31 cellular contexts compared by ENCODE assay signal in genomic region chr10:13942030-13942429, GRCh38.
A peak's percentile ranks its signal among the peaks of the same experiment; 100 is the strongest.
DNase-seq lines count a peak whose midpoint lies in the region; ATAC-seq lines count a peak whose summit lies in the region.
"Had no signal": no experiment of that assay in that cellular context is flagged by ENCODE, and none has a peak within 500 bp of the region (broad histone marks: within the 10 kb centered on the region; RNA-seq: fewer than 3 reads in every experiment).

No MANE protein-coding gene starts in this region.

- no peaks in the 10 kb centered on the region for H3K36me3 ChIP-seq in neuronal stem cell (replicated peaks in 1 of 2; ENCODE audit: control insufficient read depth in 2 of 2, insufficient read depth in 2 of 2, low read length in 2 of 2)
- H3K36me3 ChIP-seq: BE2C, gastroesophageal sphincter, ovary, upper lobe of right lung had no signal

- H3K4me3 Mint-ChIP-seq in activated T-cell treated with anti-CD3 and anti-CD28 coated beads, Interleukin-2, amount 50 U/mL, for 72 hours, result no peak overlapping the region
- H3K4me3 Mint-ChIP-seq: activated CD8-positive, alpha-beta memory T cell treated with anti-CD3 and anti-CD28 coated beads, Interleukin-2, amount 10 ng/mL, durations not matched to agents 7 days and 5 days; CD8-positive, alpha-beta memory T cell; GM23338; nephron progenitor cell; T-helper 1 cell treated with Interleukin-12 subunit alpha and Interleukin-12 subunit beta and Interleukin-4 antibody, amounts not matched to agents 30 μg/mL and 1 μg/mL, for 36 hours had no signal

- no peak overlapping the region for H3K4me2 ChIP-seq in neuronal stem cell (ENCODE audit: insufficient read depth, low read length, poor library complexity, severe bottlenecking)
- H3K4me2 ChIP-seq: GM23338, hepatocyte had no signal

- H2BK120ac ChIP-seq in neuronal stem cell (ENCODE audit: low read depth, low read length), result no peak overlapping the region

- H3K27ac Mint-ChIP-seq in activated T-cell treated with anti-CD3 and anti-CD28 coated beads, Interleukin-2, amount 50 U/mL, for 72 hours, result no peak overlapping the region
- H3K27ac Mint-ChIP-seq: activated CD8-positive, alpha-beta memory T cell treated with anti-CD3 and anti-CD28 coated beads, Interleukin-2, amount 10 ng/mL, durations not matched to agents 7 days and 5 days; CD8-positive, alpha-beta memory T cell; GM23338; nephron progenitor cell; T-helper 1 cell treated with Interleukin-12 subunit alpha and Interleukin-12 subunit beta and Interleukin-4 antibody, amounts not matched to agents 30 μg/mL and 1 μg/mL, for 36 hours had no signal

- H3K18ac ChIP-seq in neuronal stem cell (ENCODE audit: low read length), result peak overlapping the region; percentile 38

- H2BK5ac ChIP-seq in neuronal stem cell (ENCODE audit: low read length), result no peak overlapping the region

- no peak overlapping the region for H2BK12ac ChIP-seq in neuronal stem cell (ENCODE audit: low read length)

- peak; percentile 23 to 36 for ATAC-seq in activated T-cell treated with anti-CD3 and anti-CD28 coated beads, Interleukin-2, amount 50 U/mL, for 72 hours (replicated peaks in 1 of 2)
- peak; percentile 47 for ATAC-seq in GM18870 (IDR thresholded peaks at IDR 0.05; ENCODE audit: unreplicated experiment)
- ATAC-seq in HG03442 (IDR thresholded peaks at IDR 0.05; ENCODE audit: unreplicated experiment), result peak; percentile 63
- ATAC-seq: activated CD8-positive, alpha-beta memory T cell treated with anti-CD3 and anti-CD28 coated beads, Interleukin-2, amount 10 ng/mL, durations not matched to agents 7 days and 5 days; body of pancreas; gastroesophageal sphincter; GM23338; left cardiac atrium; upper lobe of right lung had no signal

- peaks cover 0 to 2% (median 0%) of the 10 kb centered on the region in 3 experiments for H3K27me3 ChIP-seq in neuronal stem cell (ENCODE audit: control insufficient read depth in 3 of 3, insufficient read depth in 3 of 3, low read depth in 1 of 3, low read length in 3 of 3)
- H3K27me3 ChIP-seq: BE2C, body of pancreas, gastroesophageal sphincter, hepatocyte, ovary, upper lobe of right lung had no signal

- H3K23ac ChIP-seq in neuronal stem cell (ENCODE audit: low read depth, low read length, poor library complexity), result no peak overlapping the region

- H3K4ac ChIP-seq in neuronal stem cell (ENCODE audit: low read length), result no peak overlapping the region

- WGBS in neuronal stem cell (ENCODE audit: extremely low coverage in 2 of 2, insufficient read length in 2 of 2, insufficient replicate concordance in 1 of 2), 2 donors, result no CpG with 5 or more reads among the region's 5 CpGs

- DNase-seq in activated T-cell treated with anti-CD3 and anti-CD28 coated beads, Interleukin-2, amount 50 U/mL, for 72 hours, result peak in 1 of 2 donors; percentile 6
- DNase-seq in activated T-cell treated with anti-CD3 and anti-CD28 coated beads for 4 hours (no peak), neuronal stem cell (ENCODE audit: low spot score) (no peak), NCI-H524 (lab: John Stamatoyannopoulos, UW) (no peak), epidermal melanocyte (ENCODE audit: insufficient read length, low spot score) (no peak), activated gamma-delta T cell (lab: John Stamatoyannopoulos, UW) (no peak)
- DNase-seq: ACHN; activated CD4-positive, CD25-positive, alpha-beta regulatory T cell treated with anti-CD3 and anti-CD28 coated beads, Interleukin-2, amount 50 U/mL, for 72 hours; activated CD8-positive, alpha-beta memory T cell treated with anti-CD3 and anti-CD28 coated beads, Interleukin-2, amount 10 ng/mL, durations not matched to agents 7 days and 5 days; BE2C; body of pancreas; CD8-positive, alpha-beta memory T cell; DMS153; KG1; left cardiac atrium; mammary epithelial cell; MM.1S; NCI-H1417; NCI-H2081; NCI-H774; nephron progenitor cell; ovary; upper lobe of right lung had no signal

- H3K36me3 Mint-ChIP-seq in activated T-cell treated with anti-CD3 and anti-CD28 coated beads, Interleukin-2, amount 50 U/mL, for 72 hours (ENCODE audit: insufficient read depth in 2 of 2), result no peaks in the 10 kb centered on the region
- H3K36me3 Mint-ChIP-seq: activated CD8-positive, alpha-beta memory T cell treated with anti-CD3 and anti-CD28 coated beads, Interleukin-2, amount 10 ng/mL, durations not matched to agents 7 days and 5 days had no signal

- peaks cover 10 to 12% of the 10 kb centered on the region in 2 donors for H3K4me1 ChIP-seq in neuronal stem cell (ENCODE audit: control insufficient read depth in 2 of 2, insufficient read depth in 1 of 2, low read depth in 1 of 2, low read length in 2 of 2)
- H3K4me1 ChIP-seq: BE2C had no signal

- H3K9me3 Mint-ChIP-seq in activated T-cell treated with anti-CD3 and anti-CD28 coated beads, Interleukin-2, amount 50 U/mL, for 72 hours, result peaks cover 1 to 2% of the 10 kb centered on the region in 2 donors
- H3K9me3 Mint-ChIP-seq: GM23338 had no signal

- H2AFZ ChIP-seq in neuronal stem cell (ENCODE audit: low read length), result no peak overlapping the region
- H2AFZ ChIP-seq: GM23338, hepatocyte had no signal

- H4K91ac ChIP-seq in neuronal stem cell (ENCODE audit: low read depth, low read length, poor library complexity), result no peak overlapping the region

- no peak overlapping the region for H3K14ac ChIP-seq in neuronal stem cell (ENCODE audit: low read length)

- H3K79me1 ChIP-seq in neuronal stem cell (ENCODE audit: low read depth, low read length), result no peaks in the 10 kb centered on the region

- H3K27me3 Mint-ChIP-seq in activated T-cell treated with anti-CD3 and anti-CD28 coated beads, Interleukin-2, amount 50 U/mL, for 72 hours (ENCODE audit: low read depth), result no peaks in the 10 kb centered on the region

- H3K4me3 ChIP-seq in neuronal stem cell (ENCODE audit: low read length in 2 of 2), result no peak overlapping the region
- H3K4me3 ChIP-seq: body of pancreas, gastroesophageal sphincter, GM23338, hepatocyte, ovary, SK-N-MC, skin epidermis, upper lobe of right lung had no signal

- no peak overlapping the region for H3K27ac ChIP-seq in neuronal stem cell (replicated peaks; ENCODE audit: low read length)
- H3K27ac ChIP-seq: body of pancreas, gastroesophageal sphincter, hepatocyte, ovary, SK-N-MC, skin epidermis, upper lobe of right lung had no signal

- H3K9ac ChIP-seq in neuronal stem cell (ENCODE audit: low read depth, low read length, poor library complexity), result no peak overlapping the region

- H2BK15ac ChIP-seq in neuronal stem cell (ENCODE audit: low read length), result no peak overlapping the region

- H4K8ac ChIP-seq in neuronal stem cell (ENCODE audit: low read depth, low read length), result no peak overlapping the region

- H2AK5ac ChIP-seq in neuronal stem cell (ENCODE audit: low read depth, low read length), result no peak overlapping the region

- peaks cover 17% of the 10 kb centered on the region for H3K4me1 Mint-ChIP-seq in activated T-cell treated with anti-CD3 and anti-CD28 coated beads, Interleukin-2, amount 50 U/mL, for 72 hours (ENCODE audit: low read depth)
- H3K4me1 Mint-ChIP-seq: activated CD8-positive, alpha-beta memory T cell treated with anti-CD3 and anti-CD28 coated beads, Interleukin-2, amount 10 ng/mL, durations not matched to agents 7 days and 5 days; CD8-positive, alpha-beta memory T cell had no signal

- H3K9me3 ChIP-seq in neuronal stem cell (replicated peaks in 1 of 2; ENCODE audit: control insufficient read depth in 2 of 2, insufficient read depth in 1 of 2, low read depth in 1 of 2, low read length in 2 of 2), result peaks cover 0 to 11% of the 10 kb centered on the region in 2 donors
- H3K9me3 ChIP-seq: BE2C, body of pancreas, gastroesophageal sphincter, ovary, upper lobe of right lung had no signal
